Comparison of ENCODE assay signal across 12 cellular contexts in the genomic region with DNA sequence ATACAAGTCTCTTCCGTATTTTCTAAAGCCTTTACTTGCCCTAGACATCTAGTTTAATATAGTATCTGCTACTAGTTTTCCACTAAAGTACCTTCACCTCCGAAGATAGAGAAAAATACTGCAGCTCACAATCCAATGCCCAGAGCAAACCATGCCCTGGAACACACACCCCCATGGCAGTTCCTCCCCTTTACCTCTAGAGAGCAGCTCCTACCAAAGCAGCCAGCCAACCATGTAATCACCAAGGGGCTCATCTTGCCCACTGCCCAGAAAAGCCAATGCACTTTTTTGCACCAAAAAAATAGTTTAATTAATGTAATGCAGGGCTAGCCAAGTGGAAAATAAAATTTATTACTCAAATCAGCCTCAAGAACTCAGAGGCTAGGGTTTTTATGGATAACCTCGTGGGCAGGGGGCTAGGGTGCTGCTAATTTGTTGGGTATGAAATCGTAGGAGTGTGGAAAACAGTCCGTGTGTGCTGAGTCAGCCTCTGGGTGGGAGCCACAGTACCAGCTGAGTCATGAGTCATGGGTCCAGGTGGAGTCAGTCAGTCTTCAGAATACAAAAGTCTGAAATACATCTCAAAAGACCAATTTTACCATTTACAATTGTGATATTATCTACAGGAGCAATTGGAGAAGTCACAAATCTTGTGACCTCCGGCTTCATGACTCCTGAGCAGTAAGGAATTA.
DNase-seq lines count a peak whose midpoint lies in the region; ATAC-seq and TF ChIP-seq lines count a peak whose summit lies in the region.
"Had no signal": no experiment of that assay in that cellular context is flagged by ENCODE, and none has a peak within 500 bp of the region (broad histone marks: within the 10 kb centered on the region; RNA-seq: fewer than 3 reads in every experiment).

No MANE protein-coding gene starts in this region.

- H3K4me2 ChIP-seq in OCI-LY7 (ENCODE audit: low read length), result no peak overlapping the region
- no peak overlapping the region for H3K4me2 ChIP-seq in fibroblast of lung (ENCODE audit: extremely low read depth, insufficient read depth, low read length)
- H3K4me2 ChIP-seq in osteoblast (ENCODE audit: insufficient read depth, low read length), result no peak overlapping the region
- H3K4me2 ChIP-seq: PC-9 had no signal

- H3K9ac ChIP-seq in fibroblast of lung (ENCODE audit: insufficient read depth, low read length), result no peak overlapping the region

- 0 out of 2 replicates have a peak, but pooled peaks have one; percentile 31 for TF ChIP-seq CTCF in OCI-LY7 (conservative IDR thresholded peaks at IDR 0.05; ENCODE audit: low read length)
- no peak for TF ChIP-seq CTCF in fibroblast of lung (conservative IDR thresholded peaks at IDR 0.05 in 1 of 2, IDR thresholded peaks at IDR 0.05 in 1 of 2; ENCODE audit: low read depth in 1 of 2, low read length in 2 of 2)
- TF ChIP-seq CTCF in osteoblast (IDR thresholded peaks at IDR 0.05; ENCODE audit: extremely low read depth, low read depth, low read length), result no peak

- POLR2A ChIA-PET in OCI-LY7 (lab: Charles Lee), result no interaction called here

- H3K36me3 ChIP-seq in OCI-LY7 (ENCODE audit: insufficient read depth, low read length) (no peaks in the 10 kb centered on the region), fibroblast of lung (ENCODE audit: control insufficient read depth, insufficient read depth, low read length) (no peaks in the 10 kb centered on the region), osteoblast (ENCODE audit: insufficient read depth, low read length) (no peaks in the 10 kb centered on the region)
- H3K36me3 ChIP-seq: gastrocnemius medialis had no signal

- H3K79me2 ChIP-seq in OCI-LY7 (ENCODE audit: insufficient read depth, low read depth, low read length), result no peaks in the 10 kb centered on the region
- no peaks in the 10 kb centered on the region for H3K79me2 ChIP-seq in fibroblast of lung (ENCODE audit: control insufficient read depth, insufficient read depth, low read length)
- no peaks in the 10 kb centered on the region for H3K79me2 ChIP-seq in osteoblast (ENCODE audit: insufficient read depth, low read length)

- H3K27ac ChIP-seq in OCI-LY7 (ENCODE audit: low read depth, low read length, poor library complexity, severe bottlenecking), result no peak overlapping the region
- H3K27ac ChIP-seq in fibroblast of lung (ENCODE audit: insufficient read depth, low read length), result no peak overlapping the region
- no peak overlapping the region for H3K27ac ChIP-seq in osteoblast (ENCODE audit: low read depth, low read length)
- H3K27ac ChIP-seq in right cardiac atrium (ENCODE audit: low read length), result no peak overlapping the region
- H3K27ac ChIP-seq: gastrocnemius medialis, PC-9, skin epidermis had no signal

- intact Hi-C loops in OCI-LY7 (cut with micrococcal nuclease; ENCODE audit: unreplicated experiment) (no loop called here), right cardiac atrium (cut with DNase I) (no loop called here)

- H3K4me3 ChIP-seq in OCI-LY7 (ENCODE audit: low read depth, low read length, poor library complexity, severe bottlenecking) (no peak overlapping the region), fibroblast of lung (replicated peaks in 1 of 4; ENCODE audit: control extremely low read depth in 1 of 4, insufficient read depth in 1 of 4, low read depth in 3 of 4, low read length in 4 of 4) (no peak overlapping the region), osteoblast (ENCODE audit: insufficient read depth, low read length) (no peak overlapping the region), right cardiac atrium (ENCODE audit: low read length) (no peak overlapping the region)
- H3K4me3 ChIP-seq: gastrocnemius medialis, PC-9, skin epidermis had no signal

- H2AFZ ChIP-seq in OCI-LY7 (ENCODE audit: low read length) (no peak overlapping the region), fibroblast of lung (ENCODE audit: low read length) (no peak overlapping the region), osteoblast (ENCODE audit: low read length) (no peak overlapping the region)
- H2AFZ ChIP-seq: PC-9 had no signal

- no TSS peak for BruUV-seq in OCI-LY7 (replicated peaks; lab: Mats Ljungman, UMichigan)

- H4K20me1 ChIP-seq in OCI-LY7 (ENCODE audit: insufficient read depth, low read length), result no peaks in the 10 kb centered on the region
- no peaks in the 10 kb centered on the region for H4K20me1 ChIP-seq in fibroblast of lung (ENCODE audit: control insufficient read depth, extremely low read depth, insufficient read depth, low read length)
- H4K20me1 ChIP-seq in osteoblast (ENCODE audit: insufficient read depth, low read length), result no peaks in the 10 kb centered on the region

- H3K27me3 ChIP-seq in fibroblast of lung (ENCODE audit: control insufficient read depth, insufficient read depth, low read length) (no peaks in the 10 kb centered on the region), osteoblast (ENCODE audit: insufficient read depth, low read length) (no peaks in the 10 kb centered on the region), right cardiac atrium (ENCODE audit: control insufficient read depth, insufficient read depth) (no peaks in the 10 kb centered on the region)
- H3K27me3 ChIP-seq: gastrocnemius medialis had no signal

- DNase-seq in NCI-H1694 (lab: John Stamatoyannopoulos, UW) (peak; percentile 6), NCI-H1694 treated with DMSO at 0.1 percent for 48 hours (lab: John Stamatoyannopoulos, UW) (no peak), OCI-LY7 (ENCODE audit: low spot score) (peak; percentile 1), fibroblast of lung (ENCODE audit: low read depth in 2 of 2) (peak; percentile 1 to 12), osteoblast (ENCODE audit: insufficient read length, low spot score, missing footprints) (peak; percentile 10), right cardiac atrium (no peak)
- DNase-seq: gastrocnemius medialis, KBM-7, PC-9 had no signal

- no peak for ATAC-seq in right cardiac atrium
- no peak for ATAC-seq in HG02970 (IDR thresholded peaks at IDR 0.05; ENCODE audit: low FRiP score, unreplicated experiment)
- ATAC-seq in HG02610 (IDR thresholded peaks at IDR 0.05; ENCODE audit: unreplicated experiment), result no peak
- ATAC-seq: gastrocnemius medialis had no signal

- CTCF ChIA-PET in OCI-LY7 (lab: Charles Lee; ENCODE audit: unreplicated experiment), result no interaction called here

- H3K9me3 ChIP-seq in OCI-LY7 (ENCODE audit: low read length), result no peaks in the 10 kb centered on the region
- H3K9me3 ChIP-seq in fibroblast of lung (ENCODE audit: control insufficient read depth, insufficient read depth, low read depth, low read length), result no peaks in the 10 kb centered on the region
- no peaks in the 10 kb centered on the region for H3K9me3 ChIP-seq in osteoblast (ENCODE audit: low read depth, low read length)
- no peaks in the 10 kb centered on the region for H3K9me3 ChIP-seq in right cardiac atrium (ENCODE audit: control insufficient read depth, low read length)
- H3K9me3 ChIP-seq: gastrocnemius medialis had no signal

- 60% methylated on average over 6 of the region's 6 CpGs for WGBS in right cardiac atrium

- no peaks in the 10 kb centered on the region for H3K9me2 ChIP-seq in OCI-LY7 (ENCODE audit: insufficient read depth, low read length)

- no peaks in the 10 kb centered on the region for H3K4me1 ChIP-seq in OCI-LY7 (ENCODE audit: insufficient read depth, low read length, poor library complexity, severe bottlenecking)
- no peaks in the 10 kb centered on the region for H3K4me1 ChIP-seq in fibroblast of lung (ENCODE audit: control insufficient read depth, extremely low read depth, insufficient read depth, low read length)
- no peaks in the 10 kb centered on the region for H3K4me1 ChIP-seq in osteoblast (ENCODE audit: insufficient read depth, low read length)
- no peaks in the 10 kb centered on the region for H3K4me1 ChIP-seq in right cardiac atrium (ENCODE audit: control insufficient read depth, insufficient read depth, low read length)
- H3K4me1 ChIP-seq: gastrocnemius medialis had no signal

Comparison
In these comparisons a context has a peak if more than half of its experiments do, and no peak if none do; other contexts are left out.
1. DNase-seq: peak in NCI-H1694 (single experiment), OCI-LY7 (single experiment), fibroblast of lung (2 of 2) and osteoblast (single experiment); none in NCI-H1694 treated with DMSO at 0.1 percent for 48 hours (single experiment) and right cardiac atrium (0 of 3).